In genomic region chr2:216792222-216793001, GRCh38 we compare ENCODE assay signal across 8 cellular contexts.
A peak's percentile ranks its signal among the peaks of the same experiment; 100 is the strongest.
DNase-seq lines count a peak whose midpoint lies in the region; ATAC-seq and TF ChIP-seq lines count a peak whose summit lies in the region.

No MANE protein-coding gene starts in this region.

- no peaks in the 10 kb centered on the region for H3K4me1 ChIP-seq in PC-3 (ENCODE audit: insufficient read depth, low read length)

- peaks cover 6% of the 10 kb centered on the region for H3K4me1 Mint-ChIP-seq in progenitor cell of endocrine pancreas (ENCODE audit: low read depth)

- POLR2A ChIA-PET in PC-3 (lab: Charles Lee; ENCODE audit: unreplicated experiment), result no interaction called here

- no peak overlapping the region for H3K4me2 ChIP-seq in PC-3 (ENCODE audit: low read length)

- intact Hi-C loops in PC-3 (cut with micrococcal nuclease), result no loop called here
- intact Hi-C loops in dorsolateral prefrontal cortex (cut with DNase I), result loop anchor here in 1 of 2 donors (10.0 kb wide), 1 partner anchor 98 kb away; the partner anchor contains the start of gene IGFBP5

- DNase-seq in GM03348 (ENCODE audit: low spot score) (peak; percentile 83), PC-3 (peak; percentile 38), fibroblast of pulmonary artery (ENCODE audit: low read depth) (peak; percentile 6), progenitor cell of endocrine pancreas (ENCODE audit: low spot score, unreplicated experiment) (no peak), dorsolateral prefrontal cortex (no peak), KG1 (lab: John Stamatoyannopoulos, UW) (no peak)

- peak overlapping the region; percentile 69 for H3K27ac Mint-ChIP-seq in progenitor cell of endocrine pancreas

- H3K4me3 Mint-ChIP-seq in progenitor cell of endocrine pancreas (ENCODE audit: low read depth), result no peak overlapping the region

- H3K27me3 ChIP-seq in PC-3 (ENCODE audit: low read length) (no peaks in the 10 kb centered on the region), dorsolateral prefrontal cortex (peaks cover 0 to 2% (median 0%) of the 10 kb centered on the region in 45 donors)

- BruUV-seq in PC-3 (replicated peaks; lab: Mats Ljungman, UMichigan), result no TSS peak

- no peaks in the 10 kb centered on the region for H3K36me3 ChIP-seq in PC-3 (ENCODE audit: low read depth, low read length)

- no peaks in the 10 kb centered on the region for H3K9me2 ChIP-seq in PC-3 (replicated peaks; ENCODE audit: low read length)

- no peak for TF ChIP-seq CTCF in PC-3 (conservative IDR thresholded peaks at IDR 0.05; ENCODE audit: low read depth, low read length)
- no peak for TF ChIP-seq CTCF in fibroblast of pulmonary artery (IDR thresholded peaks at IDR 0.05; ENCODE audit: low read length, missing control alignments)
- no peak for TF ChIP-seq CTCF in progenitor cell of endocrine pancreas (IDR thresholded peaks at IDR 0.05; ENCODE audit: unreplicated experiment)
- no peak for TF ChIP-seq CTCF in dorsolateral prefrontal cortex (IDR thresholded peaks at IDR 0.05 in 54 of 56, conservative IDR thresholded peaks at IDR 0.05 in 2 of 56; ENCODE audit: low read depth in 1 of 56, partially characterized antibody in 56 of 56)

- no peaks in the 10 kb centered on the region for H3F3A ChIP-seq in PC-3 (ENCODE audit: low read length, unreplicated experiment)

- H2AFZ ChIP-seq in PC-3 (ENCODE audit: low read length), result no peak overlapping the region; the same call in 1 of the 2 replicates

- H3K9me3 ChIP-seq in PC-3 (ENCODE audit: low read length), result no peaks in the 10 kb centered on the region

- no peak overlapping the region for H3K9ac ChIP-seq in PC-3 (ENCODE audit: low read length)

- H3K27ac ChIP-seq in PC-3 (ENCODE audit: low read length) (no peak overlapping the region), dorsolateral prefrontal cortex (peak overlapping the region in 10 of 59 donors; percentile 5 to 59 (median 34))

- H3K27me3 Mint-ChIP-seq in progenitor cell of endocrine pancreas, result no peaks in the 10 kb centered on the region

- no peaks in the 10 kb centered on the region for H3K79me2 ChIP-seq in PC-3 (ENCODE audit: low read length)

- CTCF ChIA-PET in PC-3 (lab: Charles Lee), result no interaction called here

- H3K4me3 ChIP-seq in PC-3 (ENCODE audit: low read length), result no peak overlapping the region
- H3K4me3 ChIP-seq in fibroblast of pulmonary artery (replicated peaks; ENCODE audit: low read depth, low read length), result no peak overlapping the region
- no peak overlapping the region for H3K4me3 ChIP-seq in dorsolateral prefrontal cortex

- H4K20me1 ChIP-seq in PC-3 (ENCODE audit: low read length), result no peaks in the 10 kb centered on the region

- ATAC-seq in PC-3, result no peak
- no peak for ATAC-seq in GM19463 (IDR thresholded peaks at IDR 0.05; ENCODE audit: unreplicated experiment)
- no peak for ATAC-seq in GM18907 (IDR thresholded peaks at IDR 0.05; ENCODE audit: unreplicated experiment)

- no peaks in the 10 kb centered on the region for H3K36me3 Mint-ChIP-seq in progenitor cell of endocrine pancreas (ENCODE audit: insufficient read depth)

- no peaks in the 10 kb centered on the region for H3K9me3 Mint-ChIP-seq in progenitor cell of endocrine pancreas (ENCODE audit: low read depth)

Comparison
In these comparisons a context has a peak if more than half of its experiments do, and no peak if none do; other contexts are left out.
1. DNase-seq: peak in GM03348 (single experiment), PC-3 (single experiment) and fibroblast of pulmonary artery (single experiment); none in progenitor cell of endocrine pancreas (single experiment), dorsolateral prefrontal cortex (0 of 10) and KG1 (single experiment).